1 cellular context compared by ENCODE assay signal in the genomic region with DNA sequence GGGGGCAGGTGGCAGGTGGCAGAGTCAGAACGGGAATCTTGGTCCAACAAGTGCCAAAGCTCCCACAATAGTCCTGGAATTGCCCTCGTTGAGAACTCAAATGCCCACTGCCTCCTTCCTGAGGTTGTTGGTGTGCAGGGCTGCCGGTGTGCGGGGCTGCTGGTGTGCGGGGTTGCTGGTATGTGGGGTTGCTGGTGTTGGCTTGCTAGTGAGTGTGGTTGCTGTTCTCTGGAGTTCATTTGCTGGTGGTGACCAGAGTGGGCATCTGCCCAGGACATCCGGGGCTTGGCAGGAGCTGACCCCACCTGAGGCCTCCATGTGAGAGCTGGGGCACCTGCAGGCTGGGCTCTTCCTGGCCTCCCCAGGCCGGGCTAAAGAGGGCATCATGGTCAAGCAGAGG.
TF ChIP-seq lines count a peak whose summit lies in the region.

No MANE protein-coding gene starts in this region.

TF ChIP-seq in HepG2, 621 proteins besides CTCF, POLR2A, EP300 and RAD21:
- TF ChIP-seq TAF1 (CRISPR knock-in tag; IDR thresholded peaks at IDR 0.05) (no peak), HBP1 (CRISPR knock-in tag; IDR thresholded peaks at IDR 0.05; ENCODE audit: low read depth) (no peak), GFI1 (CRISPR knock-in tag; IDR thresholded peaks at IDR 0.05; ENCODE audit: borderline replicate concordance) (no peak), YEATS4 (CRISPR knock-in tag; IDR thresholded peaks at IDR 0.05; ENCODE audit: borderline replicate concordance) (0 out of 2 replicates have a peak, but pooled peaks have one; percentile 31), RERE (CRISPR knock-in tag; IDR thresholded peaks at IDR 0.05; ENCODE audit: low read depth) (no peak), ZBTB37 (CRISPR knock-in tag; IDR thresholded peaks at IDR 0.05) (no peak), FOXO4 (CRISPR knock-in tag; conservative IDR thresholded peaks at IDR 0.05) (0 out of 2 replicates have a peak, but pooled peaks have one; percentile 42), KLF11 (CRISPR knock-in tag; IDR thresholded peaks at IDR 0.05) (no peak), HDAC2 (CRISPR knock-in tag; IDR thresholded peaks at IDR 0.05) (no peak), GZF1 (CRISPR knock-in tag; IDR thresholded peaks at IDR 0.05) (no peak), HNRNPL (IDR thresholded peaks at IDR 0.05; ENCODE audit: low read depth, low read length) (no peak)
TF ChIP-seq in HepG2: peak in this region for 2.
